1 cellular context compared by ENCODE assay signal in the genomic region with DNA sequence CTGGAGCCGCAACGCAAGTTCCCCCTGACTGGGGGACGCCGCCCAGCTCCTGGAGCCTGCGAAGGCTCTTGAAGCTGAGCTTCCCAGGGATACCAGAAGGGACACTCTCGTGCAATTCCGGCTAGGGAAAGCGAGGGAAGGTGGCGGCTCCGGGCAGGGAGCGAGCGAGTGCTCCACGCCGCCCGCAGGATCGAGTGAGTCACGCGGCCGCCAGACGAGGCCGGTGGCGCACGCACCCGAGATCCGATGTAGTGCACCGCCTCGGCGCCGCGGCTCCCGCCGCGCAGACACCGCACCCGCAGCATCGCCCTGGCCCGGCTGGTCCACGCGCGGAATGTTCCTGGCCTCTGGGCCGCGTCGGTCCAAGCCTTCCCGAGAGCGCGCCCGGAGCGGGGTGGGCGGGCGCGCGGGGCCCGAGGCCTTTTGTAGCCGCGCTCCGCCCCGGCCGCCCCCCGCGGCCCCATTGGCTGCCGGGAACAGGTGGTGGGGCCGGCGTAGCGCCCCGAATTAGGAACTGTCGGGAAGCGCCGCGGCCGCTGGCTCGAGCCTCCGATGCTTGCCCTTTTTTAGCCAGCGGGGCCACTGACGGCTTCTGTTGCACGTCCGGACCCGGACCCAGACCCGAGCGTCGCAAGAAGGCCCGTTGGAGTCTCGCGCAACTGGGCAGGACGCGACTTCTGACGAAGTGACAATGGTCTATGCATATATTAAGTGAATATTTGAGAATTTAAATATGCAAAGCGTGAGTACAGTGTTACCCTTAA.
TF ChIP-seq lines count a peak whose summit lies in the region.

A gene with protein sequence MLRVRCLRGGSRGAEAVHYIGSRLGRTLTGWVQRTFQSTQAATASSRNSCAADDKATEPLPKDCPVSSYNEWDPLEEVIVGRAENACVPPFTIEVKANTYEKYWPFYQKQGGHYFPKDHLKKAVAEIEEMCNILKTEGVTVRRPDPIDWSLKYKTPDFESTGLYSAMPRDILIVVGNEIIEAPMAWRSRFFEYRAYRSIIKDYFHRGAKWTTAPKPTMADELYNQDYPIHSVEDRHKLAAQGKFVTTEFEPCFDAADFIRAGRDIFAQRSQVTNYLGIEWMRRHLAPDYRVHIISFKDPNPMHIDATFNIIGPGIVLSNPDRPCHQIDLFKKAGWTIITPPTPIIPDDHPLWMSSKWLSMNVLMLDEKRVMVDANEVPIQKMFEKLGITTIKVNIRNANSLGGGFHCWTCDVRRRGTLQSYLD (minus strand): TSS at position 396 of the 764 bp plus-strand sequence. CDS start 91 bp downstream, at position 305.

TF ChIP-seq in SK-N-SH treated with all-trans-retinoic acid at 6 μM for 48 hours, 23 proteins besides CTCF, POLR2A, EP300 and RAD21 (continued from another document):
- TF ChIP-seq CREB5 (CRISPR knock-in tag; IDR thresholded peaks at IDR 0.05; ENCODE audit: low read depth): no peak
- no peak for TF ChIP-seq ESRRG (CRISPR knock-in tag; IDR thresholded peaks at IDR 0.05)
- no peak for TF ChIP-seq ZNF8 (CRISPR knock-in tag; IDR thresholded peaks at IDR 0.05)
- no peak for TF ChIP-seq ZFP30 (CRISPR knock-in tag; IDR thresholded peaks at IDR 0.05)
- TF ChIP-seq, protein P1, sequence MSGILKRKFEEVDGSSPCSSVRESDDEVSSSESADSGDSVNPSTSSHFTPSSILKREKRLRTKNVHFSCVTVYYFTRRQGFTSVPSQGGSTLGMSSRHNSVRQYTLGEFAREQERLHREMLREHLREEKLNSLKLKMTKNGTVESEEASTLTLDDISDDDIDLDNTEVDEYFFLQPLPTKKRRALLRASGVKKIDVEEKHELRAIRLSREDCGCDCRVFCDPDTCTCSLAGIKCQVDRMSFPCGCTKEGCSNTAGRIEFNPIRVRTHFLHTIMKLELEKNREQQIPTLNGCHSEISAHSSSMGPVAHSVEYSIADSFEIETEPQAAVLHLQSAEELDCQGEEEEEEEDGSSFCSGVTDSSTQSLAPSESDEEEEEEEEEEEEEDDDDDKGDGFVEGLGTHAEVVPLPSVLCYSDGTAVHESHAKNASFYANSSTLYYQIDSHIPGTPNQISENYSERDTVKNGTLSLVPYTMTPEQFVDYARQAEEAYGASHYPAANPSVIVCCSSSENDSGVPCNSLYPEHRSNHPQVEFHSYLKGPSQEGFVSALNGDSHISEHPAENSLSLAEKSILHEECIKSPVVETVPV (CRISPR knock-in tag; IDR thresholded peaks at IDR 0.05): no peak
